Comparison of ENCODE assay signal across 10 cellular contexts in genomic region chr10:75611081-75611971, GRCh38.
DNase-seq lines count a peak whose midpoint lies in the region; ATAC-seq lines count a peak whose summit lies in the region.
"Had no signal": no experiment of that assay in that cellular context is flagged by ENCODE, and none has a peak within 500 bp of the region (broad histone marks: within the 10 kb centered on the region; RNA-seq: fewer than 3 reads in every experiment).

No MANE protein-coding gene starts in this region.

- DNase-seq in left ventricle myocardium superior (no peak), cardiac septum (ENCODE audit: low spot score) (no peak), foreskin melanocyte (peak; percentile 43), mesendoderm (no peak), KG1 (lab: John Stamatoyannopoulos, UW) (no peak)
- DNase-seq in activated T-cell treated with anti-CD3 and anti-CD28 coated beads, Interleukin-2, amount 50 U/mL, for 48 hours = no peak
- DNase-seq in natural killer cell treated with Interleukin-12 subunit alpha and Interleukin-12 subunit beta and Interleukin-15 and Interleukin-18, amount 100 ng/mL, for 72 hours (ENCODE audit: low spot score) = no peak
- DNase-seq: stimulated activated naive CD4-positive, alpha-beta T cell treated with Interleukin-2 at 50 U/mL for 16 hours had no signal

- no peak overlapping the region for H3K27ac Mint-ChIP-seq in natural killer cell treated with Interleukin-12 subunit alpha and Interleukin-12 subunit beta and Interleukin-15 and Interleukin-18, amount 100 ng/mL, for 72 hours

- peaks cover 18 to 27% of the 10 kb centered on the region in 2 donors for H3K27me3 Mint-ChIP-seq in natural killer cell treated with Interleukin-12 subunit alpha and Interleukin-12 subunit beta and Interleukin-15 and Interleukin-18, amount 100 ng/mL, for 72 hours

- no peaks in the 10 kb centered on the region for H3K36me3 ChIP-seq in mesendoderm (ENCODE audit: control insufficient read depth, insufficient read depth, low read length)

- H2BK120ac ChIP-seq in mesendoderm (ENCODE audit: low read depth, low read length) = no peak overlapping the region

- H4K5ac ChIP-seq in mesendoderm (ENCODE audit: low read length) = no peak overlapping the region

- H4K8ac ChIP-seq in mesendoderm (ENCODE audit: low read depth, low read length) = no peak overlapping the region

- H3K4me1 Mint-ChIP-seq in natural killer cell treated with Interleukin-12 subunit alpha and Interleukin-12 subunit beta and Interleukin-15 and Interleukin-18, amount 100 ng/mL, for 72 hours (ENCODE audit: low read depth in 2 of 2) = no peaks in the 10 kb centered on the region

- H2BK15ac ChIP-seq in mesendoderm (replicated peaks; ENCODE audit: low read depth) = no peak overlapping the region

- no peak overlapping the region for H3K27ac ChIP-seq in mesendoderm (ENCODE audit: low read depth, low read length)
- H3K27ac ChIP-seq: RWPE1 had no signal

- H3K9ac ChIP-seq in mesendoderm (ENCODE audit: low read length) = no peak overlapping the region

- no peak overlapping the region for H3K23ac ChIP-seq in mesendoderm (ENCODE audit: low read length)

- H3K56ac ChIP-seq in mesendoderm (ENCODE audit: low read length) = no peak overlapping the region

- H3K79me1 ChIP-seq in mesendoderm (ENCODE audit: low read length) = no peaks in the 10 kb centered on the region

- no peak overlapping the region for H3K4ac ChIP-seq in mesendoderm (ENCODE audit: low read depth, low read length)

- no peak overlapping the region for H2BK5ac ChIP-seq in mesendoderm (ENCODE audit: low read length)

- no peak overlapping the region for H3K4me2 ChIP-seq in mesendoderm (ENCODE audit: low read length)

- no CpG with 5 or more reads among the region's 7 CpGs for WGBS in mesendoderm (ENCODE audit: extremely low coverage, insufficient coverage, low lambda C conversion rate)

- H3K4me3 ChIP-seq in mesendoderm (ENCODE audit: low read length) = no peak overlapping the region

- H3K9me3 Mint-ChIP-seq in natural killer cell treated with Interleukin-12 subunit alpha and Interleukin-12 subunit beta and Interleukin-15 and Interleukin-18, amount 100 ng/mL, for 72 hours = no peaks in the 10 kb centered on the region

- H3K36me3 Mint-ChIP-seq in natural killer cell treated with Interleukin-12 subunit alpha and Interleukin-12 subunit beta and Interleukin-15 and Interleukin-18, amount 100 ng/mL, for 72 hours = no peaks in the 10 kb centered on the region

- H3K27me3 ChIP-seq in mesendoderm (ENCODE audit: insufficient read depth, low read length, poor library complexity) = no peaks in the 10 kb centered on the region

- intact Hi-C loops in left ventricle myocardium superior (cut with micrococcal nuclease) (no loop called here), cardiac septum (cut with DNase I) (no loop called here)

- no peaks in the 10 kb centered on the region for H3K4me1 ChIP-seq in mesendoderm (ENCODE audit: control insufficient read depth, low read depth, low read length)

- no peak overlapping the region for H3K18ac ChIP-seq in mesendoderm (ENCODE audit: low read length)

- no peak overlapping the region for H3K4me3 Mint-ChIP-seq in natural killer cell treated with Interleukin-12 subunit alpha and Interleukin-12 subunit beta and Interleukin-15 and Interleukin-18, amount 100 ng/mL, for 72 hours

- H3K79me2 ChIP-seq in mesendoderm (ENCODE audit: control insufficient read depth, insufficient read depth, low read length) = no peaks in the 10 kb centered on the region

- peak; percentile 8 for ATAC-seq in left ventricle myocardium superior
- peak; percentile 28 for ATAC-seq in HG03460 (IDR thresholded peaks at IDR 0.05; ENCODE audit: unreplicated experiment)
- ATAC-seq in natural killer cell treated with Interleukin-12 subunit alpha and Interleukin-12 subunit beta and Interleukin-15 and Interleukin-18, amount 100 ng/mL, for 72 hours = no peak

- H2AK5ac ChIP-seq in mesendoderm (ENCODE audit: low read length) = no peak overlapping the region

Comparison
In these comparisons a context has a peak if more than half of its experiments do, and no peak if none do; other contexts are left out.
1. ATAC-seq: peak in left ventricle myocardium superior (single experiment) and HG03460 (single experiment); none in natural killer cell treated with Interleukin-12 subunit alpha and Interleukin-12 subunit beta and Interleukin-15 and Interleukin-18, amount 100 ng/mL, for 72 hours (0 of 2).